ENCODE assay signal across 2 cellular contexts in the genomic region with DNA sequence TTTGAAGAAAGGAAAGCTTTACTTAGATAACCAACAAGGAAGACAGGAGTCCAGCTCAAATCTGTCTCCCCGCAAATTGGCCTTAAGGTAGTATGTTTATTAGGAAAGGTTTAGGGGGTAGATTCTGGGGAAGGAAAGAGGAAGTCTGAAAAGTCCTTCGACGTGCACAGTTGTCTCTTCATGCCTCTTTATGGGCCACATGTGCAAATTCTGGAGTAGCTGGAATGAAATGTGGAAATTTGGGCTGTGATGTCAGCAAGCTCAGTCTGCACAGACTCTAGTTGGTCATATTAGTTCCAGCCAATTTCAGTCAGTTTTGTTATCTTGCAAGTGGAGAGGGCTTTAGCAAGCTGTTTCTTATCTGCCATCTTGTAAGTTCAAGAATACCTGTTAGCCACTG.
TF ChIP-seq lines count a peak whose summit lies in the region.

No MANE protein-coding gene starts in this region.

TF ChIP-seq in HEK293, 187 proteins besides CTCF, POLR2A, EP300 and RAD21:
- peak; percentile 55; the same call in 1 of the 2 replicates for TF ChIP-seq ZNF394 (tag by site-specific recombination; IDR thresholded peaks at IDR 0.05; ENCODE audit: borderline replicate concordance)
- TF ChIP-seq, protein P1, sequence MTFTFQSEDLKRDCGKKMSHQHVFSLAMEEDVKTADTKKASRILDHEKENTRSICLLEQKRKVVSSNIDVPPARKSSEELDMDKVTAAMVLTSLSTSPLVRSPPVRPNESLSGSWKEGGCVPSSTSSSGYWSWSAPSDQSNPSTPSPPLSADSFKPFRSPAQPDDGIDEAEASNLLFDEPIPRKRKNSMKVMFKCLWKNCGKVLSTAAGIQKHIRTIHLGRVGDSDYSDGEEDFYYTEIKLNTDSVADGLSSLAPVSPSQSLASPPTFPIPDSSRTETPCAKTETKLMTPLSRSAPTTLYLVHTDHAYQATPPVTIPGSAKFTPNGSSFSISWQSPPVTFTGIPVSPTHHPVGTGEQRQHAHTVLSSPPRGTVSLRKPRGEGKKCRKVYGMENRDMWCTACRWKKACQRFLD (tag by site-specific recombination; IDR thresholded peaks at IDR 0.05), result no peak

TF ChIP-seq in GM12878, 131 proteins besides CTCF, POLR2A, EP300 and RAD21:
- TF ChIP-seq MYB (IDR thresholded peaks at IDR 0.05; ENCODE audit: borderline replicate concordance, low read depth, low read length), result no peak
- TF ChIP-seq, protein P2, sequence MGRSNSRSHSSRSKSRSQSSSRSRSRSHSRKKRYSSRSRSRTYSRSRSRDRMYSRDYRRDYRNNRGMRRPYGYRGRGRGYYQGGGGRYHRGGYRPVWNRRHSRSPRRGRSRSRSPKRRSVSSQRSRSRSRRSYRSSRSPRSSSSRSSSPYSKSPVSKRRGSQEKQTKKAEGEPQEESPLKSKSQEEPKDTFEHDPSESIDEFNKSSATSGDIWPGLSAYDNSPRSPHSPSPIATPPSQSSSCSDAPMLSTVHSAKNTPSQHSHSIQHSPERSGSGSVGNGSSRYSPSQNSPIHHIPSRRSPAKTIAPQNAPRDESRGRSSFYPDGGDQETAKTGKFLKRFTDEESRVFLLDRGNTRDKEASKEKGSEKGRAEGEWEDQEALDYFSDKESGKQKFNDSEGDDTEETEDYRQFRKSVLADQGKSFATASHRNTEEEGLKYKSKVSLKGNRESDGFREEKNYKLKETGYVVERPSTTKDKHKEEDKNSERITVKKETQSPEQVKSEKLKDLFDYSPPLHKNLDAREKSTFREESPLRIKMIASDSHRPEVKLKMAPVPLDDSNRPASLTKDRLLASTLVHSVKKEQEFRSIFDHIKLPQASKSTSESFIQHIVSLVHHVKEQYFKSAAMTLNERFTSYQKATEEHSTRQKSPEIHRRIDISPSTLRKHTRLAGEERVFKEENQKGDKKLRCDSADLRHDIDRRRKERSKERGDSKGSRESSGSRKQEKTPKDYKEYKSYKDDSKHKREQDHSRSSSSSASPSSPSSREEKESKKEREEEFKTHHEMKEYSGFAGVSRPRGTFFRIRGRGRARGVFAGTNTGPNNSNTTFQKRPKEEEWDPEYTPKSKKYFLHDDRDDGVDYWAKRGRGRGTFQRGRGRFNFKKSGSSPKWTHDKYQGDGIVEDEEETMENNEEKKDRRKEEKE (IDR thresholded peaks at IDR 0.05), result no peak
